Comparison of ENCODE assay signal across 8 cellular contexts in genomic region chr7:128347573-128348147, GRCh38. TPM values are rescaled to one million over a fixed set of nuclear protein-coding genes. Genes with fewer than 3 reads are reported as not detected.
A peak's percentile ranks its signal among the peaks of the same experiment; 100 is the strongest.
DNase-seq lines count a peak whose midpoint lies in the region; ATAC-seq and TF ChIP-seq lines count a peak whose summit lies in the region.

No MANE protein-coding gene starts in this region.

- DNase-seq in NCI-H2081 (lab: John Stamatoyannopoulos, UW) (peak; percentile 33 to 39), NCI-H2081 treated with DMSO at 0.1 percent for 48 hours (lab: John Stamatoyannopoulos, UW) (no peak), NCI-H1105 treated with DMSO at 0.1 percent for 48 hours (lab: John Stamatoyannopoulos, UW) (peak; percentile 39), epidermal melanocyte (ENCODE audit: insufficient read length, low spot score) (peak; percentile 81), T-helper 9 cell (no peak)
- DNase-seq in activated CD4-positive, alpha-beta T cell treated with anti-CD3 and anti-CD28 coated beads, Interleukin-2, amount 10 ng/mL, durations not matched to agents 24 days and 14 days: peak; percentile 84

- H3K4me3 Mint-ChIP-seq in activated CD4-positive, alpha-beta T cell treated with anti-CD3 and anti-CD28 coated beads, Interleukin-2, amount 10 ng/mL, durations not matched to agents 24 days and 14 days: no peak overlapping the region
- H3K4me3 Mint-ChIP-seq in nephron: peak overlapping the region; percentile 41 to 59 (median 49)

- ATAC-seq in HG03280 (IDR thresholded peaks at IDR 0.05; ENCODE audit: unreplicated experiment): no peak

- H3K27ac Mint-ChIP-seq in activated CD4-positive, alpha-beta T cell treated with anti-CD3 and anti-CD28 coated beads, Interleukin-2, amount 10 ng/mL, durations not matched to agents 24 days and 14 days: no peak overlapping the region
- H3K27ac Mint-ChIP-seq in nephron: peak overlapping the region in 1 of 3 experiments; percentile 28

- intact Hi-C loops in activated CD4-positive, alpha-beta T cell treated with anti-CD3 and anti-CD28 coated beads, Interleukin-2, amount 10 ng/mL, durations not matched to agents 24 days and 14 days (cut with micrococcal nuclease): loop anchor here (1.0 to 10.0 kb wide), 2 partner anchors 40 to 877 kb away; partner anchors contain the start of gene AHCYL2

- peaks cover 9% of the 10 kb centered on the region for H3K4me1 Mint-ChIP-seq in activated CD4-positive, alpha-beta T cell treated with anti-CD3 and anti-CD28 coated beads, Interleukin-2, amount 10 ng/mL, durations not matched to agents 24 days and 14 days
- peaks cover 23% of the 10 kb centered on the region for H3K4me1 Mint-ChIP-seq in nephron

- peaks cover 38% of the 10 kb centered on the region for H3K27me3 Mint-ChIP-seq in activated CD4-positive, alpha-beta T cell treated with anti-CD3 and anti-CD28 coated beads, Interleukin-2, amount 10 ng/mL, durations not matched to agents 24 days and 14 days
- peaks cover 3% of the 10 kb centered on the region for H3K27me3 Mint-ChIP-seq in nephron (ENCODE audit: low read depth)

- H3K9me3 Mint-ChIP-seq in activated CD4-positive, alpha-beta T cell treated with anti-CD3 and anti-CD28 coated beads, Interleukin-2, amount 10 ng/mL, durations not matched to agents 24 days and 14 days: no peaks in the 10 kb centered on the region
- no peaks in the 10 kb centered on the region for H3K9me3 Mint-ChIP-seq in nephron

- peak; percentile 68 to 74 (median 71) for TF ChIP-seq CTCF in nephron (IDR thresholded peaks at IDR 0.05; ENCODE audit: unreplicated experiment in 3 of 3)

- H3K36me3 Mint-ChIP-seq in activated CD4-positive, alpha-beta T cell treated with anti-CD3 and anti-CD28 coated beads, Interleukin-2, amount 10 ng/mL, durations not matched to agents 24 days and 14 days (ENCODE audit: low read depth): no peaks in the 10 kb centered on the region
- H3K36me3 Mint-ChIP-seq in nephron (ENCODE audit: low read depth): no peaks in the 10 kb centered on the region

RNA-seq across cellular contexts. Expression of gene RBM28, which starts 4.0 kb away (rescaled TPM):
- total RNA-seq in activated CD4-positive, alpha-beta T cell treated with anti-CD3 and anti-CD28 coated beads, Interleukin-2, amount 10 ng/mL, durations not matched to agents 24 days and 14 days: 76.7 and 85.8 TPM in 2 replicates

RNA-seq across cellular contexts. Expression of gene PRRT4, which starts 13.8 kb away (rescaled TPM):
- total RNA-seq in activated CD4-positive, alpha-beta T cell treated with anti-CD3 and anti-CD28 coated beads, Interleukin-2, amount 10 ng/mL, durations not matched to agents 24 days and 14 days: 0.14 TPM in 2 replicates

Comparison
In these comparisons a context has a peak if more than half of its experiments do, and no peak if none do; other contexts are left out.
1. DNase-seq: peak in NCI-H2081 (2 of 2), NCI-H1105 treated with DMSO at 0.1 percent for 48 hours (single experiment), activated CD4-positive, alpha-beta T cell treated with anti-CD3 and anti-CD28 coated beads, Interleukin-2, amount 10 ng/mL, durations not matched to agents 24 days and 14 days (single experiment) and epidermal melanocyte (single experiment); none in NCI-H2081 treated with DMSO at 0.1 percent for 48 hours (single experiment) and T-helper 9 cell (single experiment).